ENCODE assay signal across 8 cellular contexts in genomic region chr7:26291699-26292538, GRCh38.
DNase-seq lines count a peak whose midpoint lies in the region; ATAC-seq and TF ChIP-seq lines count a peak whose summit lies in the region.

A gene with protein sequence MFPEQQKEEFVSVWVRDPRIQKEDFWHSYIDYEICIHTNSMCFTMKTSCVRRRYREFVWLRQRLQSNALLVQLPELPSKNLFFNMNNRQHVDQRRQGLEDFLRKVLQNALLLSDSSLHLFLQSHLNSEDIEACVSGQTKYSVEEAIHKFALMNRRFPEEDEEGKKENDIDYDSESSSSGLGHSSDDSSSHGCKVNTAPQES (plus strand): TSS chr7:26291862. CDS start chr7:26346443, 54,581 bp downstream.

- ATAC-seq in GM21825 (IDR thresholded peaks at IDR 0.05; ENCODE audit: unreplicated experiment), result peak; percentile 74
- ATAC-seq in activated naive CD8-positive, alpha-beta T cell treated with anti-CD3 and anti-CD28 coated beads, Interleukin-2, amount 50 U/mL, for 24 hours, result peak; percentile 61

- H3K36me3 ChIP-seq in iPS DF 6.9 (ENCODE audit: control insufficient read depth, insufficient read depth, low read length), result no peaks in the 10 kb centered on the region

- H3K4me1 Mint-ChIP-seq in activated naive CD8-positive, alpha-beta T cell treated with anti-CD3 and anti-CD28 coated beads, Interleukin-2, amount 50 U/mL, for 24 hours, result peaks cover 45% of the 10 kb centered on the region

- peaks cover 3% of the 10 kb centered on the region for H3K36me3 Mint-ChIP-seq in activated naive CD8-positive, alpha-beta T cell treated with anti-CD3 and anti-CD28 coated beads, Interleukin-2, amount 50 U/mL, for 24 hours (ENCODE audit: low read depth)

- no peaks in the 10 kb centered on the region for H3K9me3 Mint-ChIP-seq in activated naive CD8-positive, alpha-beta T cell treated with anti-CD3 and anti-CD28 coated beads, Interleukin-2, amount 50 U/mL, for 24 hours

- no peak within 1 kb of the TSS for H3K27ac ChIP-seq in iPS DF 6.9 (ENCODE audit: low read length)

- H3K4me3 ChIP-seq in LNCaP clone FGC (ENCODE audit: low read depth, low read length), result peak within 1 kb of the TSS; percentile 65
- H3K4me3 ChIP-seq in iPS DF 6.9 (ENCODE audit: low read length), result peak within 1 kb of the TSS; percentile 58; the same call in 1 of the 2 replicates
- H3K4me3 ChIP-seq in skeletal muscle cell (ENCODE audit: low read depth, low read length), result peak within 1 kb of the TSS; percentile 46

- H3K27me3 ChIP-seq in iPS DF 6.9 (ENCODE audit: control insufficient read depth, insufficient read depth, low read length), result no peaks in the 10 kb centered on the region

- peak within 1 kb of the TSS; percentile 82 for H3K27ac Mint-ChIP-seq in activated naive CD8-positive, alpha-beta T cell treated with anti-CD3 and anti-CD28 coated beads, Interleukin-2, amount 50 U/mL, for 24 hours

- H3K9me3 ChIP-seq in iPS DF 6.9 (ENCODE audit: control insufficient read depth, insufficient read depth, low read length), result no peaks in the 10 kb centered on the region

- H3K27me3 Mint-ChIP-seq in activated naive CD8-positive, alpha-beta T cell treated with anti-CD3 and anti-CD28 coated beads, Interleukin-2, amount 50 U/mL, for 24 hours, result no peaks in the 10 kb centered on the region

- no CpG with 5 or more reads among the region's 74 CpGs for WGBS in iPS DF 6.9 (ENCODE audit: insufficient coverage, insufficient read length)

- DNase-seq in EL (peak; percentile 6), LNCaP clone FGC (ENCODE audit: low read depth) (no peak), SKM-1 (lab: John Stamatoyannopoulos, UW; ENCODE audit: unreplicated experiment) (peak; percentile 25), iPS DF 6.9 (ENCODE audit: low read depth, low spot score) (peak; percentile 43), skeletal muscle cell (ENCODE audit: low read depth) (no peak), HCEC 1CT (no peak)
- peak; percentile 76 for DNase-seq in activated naive CD8-positive, alpha-beta T cell treated with anti-CD3 and anti-CD28 coated beads, Interleukin-2, amount 50 U/mL, for 24 hours

- peak; percentile 76 for TF ChIP-seq CTCF in LNCaP clone FGC (IDR thresholded peaks at IDR 0.05; ENCODE audit: control insufficient read depth, extremely low read depth, insufficient read depth)

- no peaks in the 10 kb centered on the region for H3K4me1 ChIP-seq in iPS DF 6.9 (ENCODE audit: control insufficient read depth, insufficient read depth, low read length)

- peak within 1 kb of the TSS; percentile 84 for H3K4me3 Mint-ChIP-seq in activated naive CD8-positive, alpha-beta T cell treated with anti-CD3 and anti-CD28 coated beads, Interleukin-2, amount 50 U/mL, for 24 hours

Comparison
In these comparisons a context has a peak if more than half of its experiments do, and no peak if none do; other contexts are left out.
1. DNase-seq: peak in EL (single experiment), SKM-1 (single experiment), activated naive CD8-positive, alpha-beta T cell treated with anti-CD3 and anti-CD28 coated beads, Interleukin-2, amount 50 U/mL, for 24 hours (single experiment) and iPS DF 6.9 (single experiment); none in LNCaP clone FGC (single experiment), skeletal muscle cell (single experiment) and HCEC 1CT (single experiment).
2. Peak in every context shown above with its lines, with median percentiles within 50 percentile points of each other: H3K4me3 ChIP-seq.